ENCODE assay signal across 9 cellular contexts in the genomic region with DNA sequence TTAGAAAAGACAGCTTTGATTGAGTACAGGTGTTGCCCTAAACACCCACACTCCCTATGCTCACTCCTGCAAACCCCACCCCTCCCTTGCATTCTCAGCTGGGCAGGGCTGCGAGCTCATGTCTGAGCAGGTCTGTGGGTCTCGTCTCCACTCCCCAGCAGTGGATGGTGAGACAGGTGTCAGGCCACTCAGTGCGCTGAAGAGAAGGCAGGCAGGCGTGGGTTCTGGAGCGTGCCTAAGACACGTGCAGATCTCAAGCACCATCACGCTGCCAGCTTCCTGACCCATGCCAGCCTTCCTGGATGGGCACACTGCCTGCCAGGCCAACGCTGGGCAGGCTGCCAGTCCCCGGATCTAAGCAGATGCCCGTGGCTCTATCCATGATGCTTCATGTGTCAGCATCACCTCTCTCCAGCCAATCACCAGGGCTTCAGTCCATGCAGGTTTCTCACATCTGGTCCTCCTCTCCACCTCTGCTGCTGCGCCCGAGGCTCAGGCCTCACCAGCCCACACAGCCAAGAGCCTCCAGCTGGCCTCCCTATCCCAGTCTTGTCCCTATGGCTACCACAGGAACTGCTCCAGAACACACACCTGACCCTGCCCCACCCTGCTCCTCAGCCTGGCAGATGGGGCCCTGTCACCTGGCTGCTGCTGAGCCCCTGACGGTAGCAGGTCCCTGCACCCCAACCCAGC. TPM values are rescaled to one million over a fixed set of nuclear protein-coding genes. Genes with fewer than 3 reads are reported as not detected.
DNase-seq lines count a peak whose midpoint lies in the region; ATAC-seq and TF ChIP-seq lines count a peak whose summit lies in the region.
"Had no signal": no experiment of that assay in that cellular context is flagged by ENCODE, and none has a peak within 500 bp of the region (broad histone marks: within the 10 kb centered on the region; RNA-seq: fewer than 3 reads in every experiment).

No MANE protein-coding gene starts in this region.

- no peaks in the 10 kb centered on the region for H3K9me3 ChIP-seq in esophagus muscularis mucosa

- intact Hi-C loops in esophagus muscularis mucosa (cut with DNase I), result no loop called here

- H3K27me3 ChIP-seq in esophagus muscularis mucosa, result no peaks in the 10 kb centered on the region

- H3K4me1 ChIP-seq in esophagus muscularis mucosa, result peaks cover 6 to 11% (median 9%) of the 10 kb centered on the region in 4 donors

- TF ChIP-seq CTCF in esophagus muscularis mucosa (IDR thresholded peaks at IDR 0.05), result no peak

- ATAC-seq in esophagus mucosa (peak; percentile 96), GM21515 (IDR thresholded peaks at IDR 0.05; ENCODE audit: unreplicated experiment) (no peak)

- no peak for TF ChIP-seq EP300 in esophagus muscularis mucosa (IDR thresholded peaks at IDR 0.05)

- peaks cover 37 to 98% (median 90%) of the 10 kb centered on the region in 4 donors for H3K36me3 ChIP-seq in esophagus muscularis mucosa

- peak overlapping the region in 2 of 4 donors; percentile 16 to 53 for H3K27ac ChIP-seq in esophagus muscularis mucosa (replicated peaks in 1 of 4)

- TF ChIP-seq POLR2A in esophagus muscularis mucosa (IDR thresholded peaks at IDR 0.05; ENCODE audit: low read depth), result no peak

- DNase-seq in DMS153 (lab: John Stamatoyannopoulos, UW), result peak; percentile 40
- DNase-seq in NCI-H446 (lab: John Stamatoyannopoulos, UW), result peak; percentile 50 to 84
- peak; percentile 64 for DNase-seq in occipital lobe (lab: John Stamatoyannopoulos, UW)
- DNase-seq in esophagus muscularis mucosa (ENCODE audit: extremely low spot score), result no peak
- no peak for DNase-seq in DMS114 treated with DMSO at 0.1 percent for 48 hours (lab: John Stamatoyannopoulos, UW; ENCODE audit: unreplicated experiment)
- DNase-seq in EL, result no peak
- DNase-seq: kidney glomerular epithelial cell had no signal

- WGBS in esophagus muscularis mucosa, result 61% methylated on average over 11 of the region's 13 CpGs

- no peak overlapping the region for H3K4me3 ChIP-seq in esophagus muscularis mucosa

RNA-seq across cellular contexts. Expression of a gene that starts 42.6 kb away (rescaled TPM):
- total RNA-seq in esophagus mucosa (27.5 TPM), occipital lobe (11.4 TPM), esophagus muscularis mucosa (10 to 100 TPM; 14.2 to 30.8 (median 18.0) TPM)

Comparison
In these comparisons a context has a peak if more than half of its experiments do, and no peak if none do; other contexts are left out.
1. DNase-seq: peak in DMS153 (single experiment), NCI-H446 (2 of 2) and occipital lobe (single experiment); none in esophagus muscularis mucosa (single experiment), DMS114 treated with DMSO at 0.1 percent for 48 hours (single experiment) and EL (single experiment).